1 cellular context compared by ENCODE assay signal in genomic region chr7:123099712-123100111, GRCh38.
TF ChIP-seq lines count a peak whose summit lies in the region.

No MANE protein-coding gene starts in this region.

TF ChIP-seq in SK-N-SH, 30 proteins besides CTCF, POLR2A, EP300 and RAD21 (continued from another document):
- TF ChIP-seq REST (IDR thresholded peaks at IDR 0.05; ENCODE audit: low read depth, low read length) = no peak
- no peak for TF ChIP-seq ZBTB33 (IDR thresholded peaks at IDR 0.05; ENCODE audit: borderline replicate concordance, low read depth)
